ENCODE assay signal across 17 cellular contexts in the genomic region with DNA sequence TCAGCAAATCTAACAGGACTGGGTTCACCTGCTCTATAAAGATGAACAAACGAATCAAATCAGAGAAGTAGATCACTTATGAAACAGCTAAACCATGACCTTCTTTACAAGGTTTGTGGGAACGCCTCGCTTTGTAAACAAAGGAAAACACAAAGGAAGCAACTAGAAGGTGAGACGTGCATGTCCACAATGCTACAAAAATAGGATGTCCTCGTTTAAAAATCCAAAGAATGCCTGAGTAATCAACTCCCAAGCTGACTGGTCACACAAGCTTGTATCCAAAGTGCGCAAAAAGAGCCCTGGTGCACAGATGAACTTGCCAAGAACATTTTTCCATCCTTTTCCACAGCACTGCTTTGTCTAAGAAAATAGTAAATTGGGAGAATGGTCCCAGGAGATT. TPM values are rescaled to one million over a fixed set of nuclear protein-coding genes. Genes with fewer than 3 reads are reported as not detected.
DNase-seq lines count a peak whose midpoint lies in the region; ATAC-seq and TF ChIP-seq lines count a peak whose summit lies in the region.
"Had no signal": no experiment of that assay in that cellular context is flagged by ENCODE, and none has a peak within 500 bp of the region (broad histone marks: within the 10 kb centered on the region; RNA-seq: fewer than 3 reads in every experiment).

No MANE protein-coding gene starts in this region.

- H3K4me3 ChIP-seq in cardiac fibroblast (replicated peaks in 1 of 2; ENCODE audit: low read depth in 2 of 2, low read length in 2 of 2) = no peak overlapping the region

- no peak for TF ChIP-seq CTCF in cardiac fibroblast (IDR thresholded peaks at IDR 0.05; ENCODE audit: low read depth, low read length)

- ATAC-seq in GM21381 (IDR thresholded peaks at IDR 0.05; ENCODE audit: unreplicated experiment) = no peak
- ATAC-seq: activated CD4-positive, CD25-positive, alpha-beta regulatory T cell treated with anti-CD3 and anti-CD28 coated beads, Interleukin-2, amount 50 U/mL, for 24 hours; esophagus mucosa had no signal

- DNase-seq in DMS53 (lab: John Stamatoyannopoulos, UW) (peak; percentile 69), LHCN-M2 (ENCODE audit: low read depth) (peak; percentile 53), cardiac fibroblast (ENCODE audit: low read depth in 2 of 2) (peak; percentile 59 to 94), non-pigmented ciliary epithelial cell (ENCODE audit: low read depth) (peak; percentile 54), COLO829 (ENCODE audit: low spot score) (no peak), NCI-H128 (lab: John Stamatoyannopoulos, UW; ENCODE audit: unreplicated experiment) (no peak)
- DNase-seq in activated CD4-positive, CD25-positive, alpha-beta regulatory T cell treated with anti-CD3 and anti-CD28 coated beads, Interleukin-2, amount 50 U/mL, for 72 hours = no peak
- DNase-seq: activated naive CD8-positive, alpha-beta T cell treated with anti-CD3 and anti-CD28 coated beads for 36 hours; COR-L47; H9; NCI-H1092 treated with DMSO at 0.1 percent for 48 hours; NCI-H82; RPMI8226; stimulated activated CD4-positive, alpha-beta T cell treated with anti-CD3 and anti-CD28 coated beads, Interleukin-4, amount 100 ng/mL, for 1 hour had no signal

RNA-seq across cellular contexts. Expression of gene SH3KBP1, which starts 6.3 kb away (rescaled TPM):
- 25.3 and 28.4 TPM in 2 replicates for total RNA-seq in LHCN-M2 (2014; rRNA removed)
- polyA plus RNA-seq in LHCN-M2 (2012) = 28.6 TPM

Comparison
In these comparisons a context has a peak if more than half of its experiments do, and no peak if none do; other contexts are left out.
1. DNase-seq: peak in DMS53 (single experiment), LHCN-M2 (single experiment), cardiac fibroblast (2 of 2) and non-pigmented ciliary epithelial cell (single experiment); none in activated CD4-positive, CD25-positive, alpha-beta regulatory T cell treated with anti-CD3 and anti-CD28 coated beads, Interleukin-2, amount 50 U/mL, for 72 hours (single experiment), COLO829 (single experiment) and NCI-H128 (single experiment).